ENCODE assay signal across 16 cellular contexts in the genomic region with DNA sequence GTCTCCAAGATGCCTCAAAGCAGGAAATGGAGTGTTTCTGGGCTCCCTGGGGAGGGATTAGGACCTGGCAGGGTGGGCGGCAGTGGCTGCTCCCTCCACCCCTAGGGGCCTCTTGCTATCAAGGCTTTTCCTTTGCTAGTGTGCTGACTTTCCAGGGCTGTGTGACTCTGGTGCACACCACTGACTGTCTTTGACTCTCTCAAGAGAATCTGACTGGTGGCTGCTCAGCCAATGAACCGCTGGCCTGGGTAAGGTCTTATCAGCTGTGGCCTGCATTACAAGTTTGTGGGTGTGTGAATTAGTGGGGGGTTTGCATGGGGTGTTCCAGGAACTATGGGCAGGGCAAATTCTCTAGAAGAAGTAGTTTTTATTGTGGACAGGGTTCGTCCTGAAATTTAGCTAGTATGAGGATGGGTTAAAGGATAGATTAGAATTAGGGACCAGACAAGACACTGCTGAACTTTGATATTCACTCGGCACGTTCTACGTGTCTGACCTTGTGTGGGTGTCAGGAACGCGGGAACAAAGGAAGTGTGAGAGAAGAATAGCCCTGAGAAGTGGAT. TPM values are rescaled to one million over a fixed set of nuclear protein-coding genes. Genes with fewer than 3 reads are reported as not detected.
A peak's percentile ranks its signal among the peaks of the same experiment; 100 is the strongest.
DNase-seq lines count a peak whose midpoint lies in the region; TF ChIP-seq lines count a peak whose summit lies in the region.
"Had no signal": no experiment of that assay in that cellular context is flagged by ENCODE, and none has a peak within 500 bp of the region (broad histone marks: within the 10 kb centered on the region; RNA-seq: fewer than 3 reads in every experiment).

No MANE protein-coding gene starts in this region.

- H4K91ac ChIP-seq in H9 (ENCODE audit: insufficient read length, low read depth, low read length), result no peak overlapping the region

- H4K8ac ChIP-seq in H9 (replicated peaks; ENCODE audit: insufficient read length, low read depth, low read length), result no peak overlapping the region

- H2BK20ac ChIP-seq in H9 (ENCODE audit: low read depth, low read length, poor library complexity, severe bottlenecking), result no peak overlapping the region

- no peak overlapping the region for H3K4me2 ChIP-seq in H9 (ENCODE audit: insufficient read depth, insufficient read length, low read length)

- H3K4ac ChIP-seq in H9 (ENCODE audit: low read depth, low read length), result no peak overlapping the region

- H3K4me1 ChIP-seq in H9 (ENCODE audit: insufficient read depth, low read length) (0 out of 2 replicates have a peak, but pooled peaks cover 4% of the 10 kb centered on the region), endodermal cell (ENCODE audit: control insufficient read depth, insufficient read depth, low read length) (peaks cover 16% of the 10 kb centered on the region)

- H4K5ac ChIP-seq in H9 (ENCODE audit: insufficient read length, low read depth, low read length), result no peak overlapping the region

- H2AFZ ChIP-seq in H9 (ENCODE audit: low read length), result no peak overlapping the region

- H3K14ac ChIP-seq in H9 (ENCODE audit: insufficient read depth, low read length), result no peak overlapping the region

- TF ChIP-seq CTCF in H9 (conservative IDR thresholded peaks at IDR 0.05) (no peak; the same call in 2 of the 3 replicates), endodermal cell (conservative IDR thresholded peaks at IDR 0.05) (peak; percentile 49), neural crest cell (conservative IDR thresholded peaks at IDR 0.05) (no peak)

- no peaks in the 10 kb centered on the region for H3K79me1 ChIP-seq in H9 (ENCODE audit: insufficient read depth, low read depth, low read length, poor library complexity, severe bottlenecking)

- H3K27me3 ChIP-seq in H9 (ENCODE audit: insufficient read depth, low read length), result no peaks in the 10 kb centered on the region
- no peaks in the 10 kb centered on the region for H3K27me3 ChIP-seq in endodermal cell (ENCODE audit: control insufficient read depth, insufficient read depth, low read length, poor library complexity, severe bottlenecking)
- H3K27me3 ChIP-seq: pancreas, transverse colon had no signal

- WGBS in H9 (ENCODE audit: extremely low coverage, insufficient read length, low lambda C conversion rate), result no CpG with 5 or more reads among the region's 8 CpGs
- WGBS in endodermal cell (ENCODE audit: insufficient coverage in 1 of 2, insufficient read length in 1 of 2), 2 experiments, result 78 to 80% methylated on average over 3 to 8 of the region's 8 CpGs

- peaks cover 40 to 48% of the 10 kb centered on the region in 2 experiments for H3K4me1 Mint-ChIP-seq in H9
- H3K4me1 Mint-ChIP-seq in endodermal cell, result peaks cover 58% of the 10 kb centered on the region
- H3K4me1 Mint-ChIP-seq in neural crest cell, result peaks cover 6% of the 10 kb centered on the region

- H2AK5ac ChIP-seq in H9 (ENCODE audit: insufficient read length, low read length), result no peak overlapping the region

- H2BK5ac ChIP-seq in H9 (ENCODE audit: insufficient read length, low read length), result no peak overlapping the region

- H3K27ac ChIP-seq in H9 (ENCODE audit: insufficient read length, low read depth, low read length) (no peak overlapping the region), SK-N-MC (peak overlapping the region; percentile 50), endodermal cell (ENCODE audit: low read depth, low read length) (no peak overlapping the region)
- H3K27ac ChIP-seq: pancreas, transverse colon had no signal

- H3K36me3 Mint-ChIP-seq in H9 (ENCODE audit: insufficient read depth in 1 of 3, low read depth in 3 of 3) (no peaks in the 10 kb centered on the region), endodermal cell (ENCODE audit: low read depth) (no peaks in the 10 kb centered on the region), neural crest cell (ENCODE audit: low read depth) (no peaks in the 10 kb centered on the region)

- H4K20me1 ChIP-seq in H9 (ENCODE audit: control insufficient read depth, insufficient read depth, insufficient read length), result no peaks in the 10 kb centered on the region

- H3K23ac ChIP-seq in H9 (ENCODE audit: insufficient read length, low read depth, low read length), result no peak overlapping the region

- H2BK12ac ChIP-seq in H9 (ENCODE audit: insufficient read length, low read depth, low read length), result no peak overlapping the region

- H3K9ac ChIP-seq in H9 (ENCODE audit: extremely low read depth, insufficient read length, low read length), result no peak overlapping the region
- H3K9ac ChIP-seq in SK-N-MC (ENCODE audit: insufficient read length), result no peak overlapping the region
- H3K9ac ChIP-seq in endodermal cell (ENCODE audit: extremely low read depth, low read length, poor library complexity, severe bottlenecking), result no peak overlapping the region

- DNase-seq in H9 (no peak), SK-N-MC (ENCODE audit: low read depth, low spot score) (peak; percentile 92), endodermal cell (peak; percentile 73), neural crest cell (ENCODE audit: low read depth, low spot score) (no peak), 8988T (no peak), superior temporal gyrus (ENCODE audit: extremely low spot score) (no peak), NCI-H2196 treated with DMSO at 0.1 percent for 48 hours (lab: John Stamatoyannopoulos, UW; ENCODE audit: unreplicated experiment) (no peak), LoVo (ENCODE audit: low spot score) (no peak)
- DNase-seq: activated CD4-positive, alpha-beta T cell treated with anti-CD3 and anti-CD28 coated beads, Interleukin-2, amount 50 U/mL, for 4 hours; activated naive CD4-positive, alpha-beta T cell treated with anti-CD3 and anti-CD28 coated beads for 36 hours; Caco-2; mesenchymal stem cell; NCI-H2029; pancreas; T-helper 1 cell; transverse colon had no signal

- no peak overlapping the region for H3K56ac ChIP-seq in H9 (ENCODE audit: insufficient read length, low read depth, low read length)

- H3T11ph ChIP-seq in H9 (ENCODE audit: low read length), result no peak overlapping the region

- H2BK15ac ChIP-seq in H9 (ENCODE audit: low read depth, low read length), result no peak overlapping the region

- H3K27me3 Mint-ChIP-seq in H9 (ENCODE audit: low read depth) (no peaks in the 10 kb centered on the region), endodermal cell (ENCODE audit: insufficient read depth) (peaks cover 3% of the 10 kb centered on the region), neural crest cell (ENCODE audit: low read depth) (no peaks in the 10 kb centered on the region)

- H3K18ac ChIP-seq in H9 (ENCODE audit: insufficient read length, low read depth, low read length), result no peak overlapping the region

- H3K4me3 Mint-ChIP-seq in H9, result no peak overlapping the region
- H3K4me3 Mint-ChIP-seq in endodermal cell, result no peak overlapping the region
- H3K4me3 Mint-ChIP-seq in neural crest cell, result no peak overlapping the region
- H3K4me3 Mint-ChIP-seq: activated naive CD4-positive, alpha-beta T cell treated with anti-CD3 and anti-CD28 coated beads for 36 hours had no signal

- no peaks in the 10 kb centered on the region for H3K9me3 Mint-ChIP-seq in H9
- no peaks in the 10 kb centered on the region for H3K9me3 Mint-ChIP-seq in endodermal cell
- H3K9me3 Mint-ChIP-seq in neural crest cell, result no peaks in the 10 kb centered on the region
- H3K9me3 Mint-ChIP-seq: activated naive CD4-positive, alpha-beta T cell treated with anti-CD3 and anti-CD28 coated beads for 36 hours had no signal

- H3K9me3 ChIP-seq in H9 (ENCODE audit: control insufficient read depth, low read depth, low read length) (no peaks in the 10 kb centered on the region), SK-N-MC (ENCODE audit: low read depth, low read length) (no peaks in the 10 kb centered on the region), endodermal cell (ENCODE audit: control insufficient read depth, low read length) (no peaks in the 10 kb centered on the region)
- H3K9me3 ChIP-seq: Caco-2, pancreas, transverse colon had no signal

- H3K79me2 ChIP-seq in H9 (ENCODE audit: insufficient read depth, low read length), result no peaks in the 10 kb centered on the region

- H3K36me3 ChIP-seq in SK-N-MC (ENCODE audit: insufficient read depth, low read length) (no peaks in the 10 kb centered on the region), endodermal cell (ENCODE audit: control insufficient read depth, insufficient read depth, low read length) (no peaks in the 10 kb centered on the region)
- H3K36me3 ChIP-seq: pancreas, transverse colon had no signal

- H3K27ac Mint-ChIP-seq in H9 (peak overlapping the region; percentile 34 to 82 (median 36); a peak in 4 of 7 replicates), endodermal cell (peak overlapping the region; percentile 71), neural crest cell (ENCODE audit: unreplicated experiment) (peak overlapping the region; percentile 29)
- H3K27ac Mint-ChIP-seq: activated naive CD4-positive, alpha-beta T cell treated with anti-CD3 and anti-CD28 coated beads for 36 hours had no signal

- H3K23me2 ChIP-seq in H9 (ENCODE audit: insufficient read length, low read depth, low read length, poor library complexity, severe bottlenecking), result no peaks in the 10 kb centered on the region

- H3K4me3 ChIP-seq in SK-N-MC (peak overlapping the region; percentile 55), endodermal cell (ENCODE audit: low read length) (no peak overlapping the region)
- H3K4me3 ChIP-seq: pancreas, transverse colon had no signal

- H2BK120ac ChIP-seq in H9 (ENCODE audit: low read depth, low read length, poor library complexity, severe bottlenecking), result no peak overlapping the region

RNA-seq across cellular contexts. Expression of gene SIAH2, which starts 29.5 kb away (rescaled TPM):
- total RNA-seq in H9 (2021), result 17.4 and 18.6 TPM in 2 replicates
- 10 to 100 TPM; 15.6 to 19.2 TPM for total RNA-seq in endodermal cell
- 14.4 TPM for polyA plus RNA-seq in endodermal cell (2013, experiment 1 of 2)
- 12.8 TPM for polyA plus RNA-seq in endodermal cell (2013, experiment 2 of 2)
- 18.2 and 18.5 TPM in 2 replicates for total RNA-seq in neural crest cell

RNA-seq across cellular contexts. Expression of gene ERICH6, which starts 29.7 kb away (rescaled TPM):
- total RNA-seq in H9 (2021) (not detected in 2 replicates), endodermal cell (under 1 TPM in 1 of 2 donors, not detected in 1; 0.42 TPM), neural crest cell (0.40 and 0.57 TPM in 2 replicates)
- polyA plus RNA-seq in endodermal cell (2013, experiment 1 of 2), result not detected
- not detected for polyA plus RNA-seq in endodermal cell (2013, experiment 2 of 2)
- total RNA-seq: activated naive CD4-positive, alpha-beta T cell treated with anti-CD3 and anti-CD28 coated beads for 36 hours; Caco-2; transverse colon had no signal
- polyA plus RNA-seq: pancreas had no signal

Comparison
In these comparisons a context has a peak if more than half of its experiments do, and no peak if none do; other contexts are left out.
1. DNase-seq: peak in SK-N-MC (single experiment) and endodermal cell (single experiment); none in H9 (single experiment), neural crest cell (single experiment), 8988T (single experiment), superior temporal gyrus (single experiment), NCI-H2196 treated with DMSO at 0.1 percent for 48 hours (single experiment) and LoVo (single experiment).
2. Peak in every context shown above with its lines, with median percentiles within 50 percentile points of each other: H3K27ac Mint-ChIP-seq.